ENCODE assay signal across 23 cellular contexts in the genomic region with DNA sequence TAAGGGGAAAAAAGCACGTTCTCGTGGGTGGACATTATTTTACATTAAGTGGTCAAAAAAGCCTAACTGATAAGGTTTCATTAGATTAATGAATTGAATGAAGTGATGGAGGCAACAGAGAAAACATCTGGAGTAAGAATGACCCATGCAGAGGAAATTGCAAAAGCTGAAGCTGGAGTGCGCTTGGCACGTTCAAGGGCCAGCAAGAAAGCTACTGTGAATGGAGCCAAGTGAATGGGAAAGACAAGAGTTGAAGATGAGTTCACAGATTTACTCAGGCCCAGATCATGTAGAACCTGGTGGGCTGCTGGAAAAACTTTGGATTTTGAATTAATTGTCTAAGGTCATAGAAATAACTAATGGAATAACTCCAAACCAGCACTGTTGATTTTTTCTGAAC.
"Had no signal": no experiment of that assay in that cellular context is flagged by ENCODE, and none has a peak within 500 bp of the region (broad histone marks: within the 10 kb centered on the region; RNA-seq: fewer than 3 reads in every experiment).

No MANE protein-coding gene starts in this region.

- H3K4me3 ChIP-seq: colonic mucosa, coronary artery, dorsolateral prefrontal cortex, esophagus muscularis mucosa, esophagus squamous epithelium, gastrocnemius medialis, gastroesophageal sphincter, heart left ventricle, heart right ventricle had no signal

- ATAC-seq: effector memory CD8-positive, alpha-beta T cell; esophagus mucosa; foreskin keratinocyte; gastrocnemius medialis; gastroesophageal sphincter; heart left ventricle had no signal

- H3K27me3 ChIP-seq: colonic mucosa, dorsolateral prefrontal cortex, esophagus muscularis mucosa, esophagus squamous epithelium, foreskin keratinocyte, gastrocnemius medialis, gastroesophageal sphincter, heart left ventricle, heart right ventricle had no signal

- H3K4me1 ChIP-seq: colonic mucosa, esophagus muscularis mucosa, esophagus squamous epithelium, foreskin keratinocyte, gastrocnemius medialis, gastroesophageal sphincter, heart left ventricle, heart right ventricle had no signal

- H3K9me3 ChIP-seq: colonic mucosa, esophagus muscularis mucosa, esophagus squamous epithelium, gastrocnemius medialis, gastroesophageal sphincter, heart left ventricle, heart right ventricle had no signal

- DNase-seq: colonic mucosa; cortex of kidney; dermis blood vessel endothelial cell; dorsolateral prefrontal cortex; effector CD4-positive, alpha-beta T cell; effector CD8-positive, alpha-beta T cell; effector memory CD4-positive, alpha-beta T cell; effector memory CD8-positive, alpha-beta T cell; endodermal cell; erythroblast; esophagus squamous epithelium; foreskin fibroblast; foreskin keratinocyte; foreskin melanocyte; gastrocnemius medialis; glutamatergic neuron; head of caudate nucleus; heart left ventricle; heart right ventricle had no signal

- H3K36me3 ChIP-seq: colonic mucosa, esophagus muscularis mucosa, esophagus squamous epithelium, gastrocnemius medialis, gastroesophageal sphincter, heart left ventricle, heart right ventricle had no signal
